In genomic region chrX:143634701-143635442, GRCh38 we compare ENCODE assay signal across 8 cellular contexts. TPM values are rescaled to one million over a fixed set of nuclear protein-coding genes. Genes with fewer than 3 reads are reported as not detected.
DNase-seq lines count a peak whose midpoint lies in the region; ATAC-seq and TF ChIP-seq lines count a peak whose summit lies in the region.

No MANE protein-coding gene starts in this region.

- H3K4me3 ChIP-seq in kidney epithelial cell (ENCODE audit: low read depth, low read length) (peak overlapping the region; percentile 61), skeletal muscle satellite cell (ENCODE audit: low read length) (peak overlapping the region; percentile 71)

- H3K9me3 ChIP-seq in skeletal muscle satellite cell (replicated peaks; ENCODE audit: low read length), result no peaks in the 10 kb centered on the region

- TF ChIP-seq CTCF in kidney epithelial cell (IDR thresholded peaks at IDR 0.05; ENCODE audit: insufficient read depth, low read length, poor library complexity, severe bottlenecking), result no peak

- no peaks in the 10 kb centered on the region for H3K27me3 ChIP-seq in kidney epithelial cell (ENCODE audit: control insufficient read depth, insufficient read depth, low read length)
- H3K27me3 ChIP-seq in skeletal muscle satellite cell (ENCODE audit: control insufficient read depth, insufficient read depth, low read length), result no peaks in the 10 kb centered on the region

- H3K36me3 ChIP-seq in kidney epithelial cell (ENCODE audit: control insufficient read depth, insufficient read depth, low read length) (no peaks in the 10 kb centered on the region), skeletal muscle satellite cell (ENCODE audit: insufficient read depth, low read length) (no peaks in the 10 kb centered on the region)

- H3K4me1 ChIP-seq in skeletal muscle satellite cell (ENCODE audit: control insufficient read depth, insufficient read depth, low read length), result no peaks in the 10 kb centered on the region

- peak overlapping the region; percentile 78 for H3K4me2 ChIP-seq in skeletal muscle satellite cell (ENCODE audit: low read length)

- in situ Hi-C loops in T47D (cut with HindIII; ENCODE audit: low pct_unique_long_range_greater_than_20kb, low sequenced_read_pairs), result no loop called here

- peak overlapping the region; percentile 82 for H3K9ac ChIP-seq in skeletal muscle satellite cell (ENCODE audit: low read depth, low read length)

- DNase-seq in LHCN-M2 (ENCODE audit: low read depth), result peak; percentile 9
- peak; percentile 23 to 45 for DNase-seq in T47D (ENCODE audit: low read depth in 1 of 2, low spot score in 1 of 2)
- DNase-seq in kidney epithelial cell (ENCODE audit: low read depth), result no peak
- no peak for DNase-seq in NCI-H2171 (lab: John Stamatoyannopoulos, UW)

- ATAC-seq in HG02623 (IDR thresholded peaks at IDR 0.05; ENCODE audit: unreplicated experiment), result no peak
- ATAC-seq in HG03108 (IDR thresholded peaks at IDR 0.05; ENCODE audit: unreplicated experiment), result no peak
- no peak for ATAC-seq in GM21723 (IDR thresholded peaks at IDR 0.05; ENCODE audit: unreplicated experiment)

RNA-seq across cellular contexts. Expression of gene SLITRK4, which starts 1.0 kb away (rescaled TPM):
- total RNA-seq in LHCN-M2 (2014; rRNA removed) (3.0 and 5.6 TPM in 2 replicates), kidney epithelial cell (3.4 and 5.1 TPM in 2 replicates)
- polyA plus RNA-seq in LHCN-M2 (2012), result 3.1 TPM
- 2.0 and 5.7 TPM in 2 replicates for total RNA-seq in skeletal muscle satellite cell (2012; rRNA removed)

Comparison
In these comparisons a context has a peak if more than half of its experiments do, and no peak if none do; other contexts are left out.
1. DNase-seq: peak in LHCN-M2 (single experiment) and T47D (2 of 2); none in kidney epithelial cell (single experiment) and NCI-H2171 (single experiment).